Comparison of ENCODE assay signal across 9 cellular contexts in the genomic region with DNA sequence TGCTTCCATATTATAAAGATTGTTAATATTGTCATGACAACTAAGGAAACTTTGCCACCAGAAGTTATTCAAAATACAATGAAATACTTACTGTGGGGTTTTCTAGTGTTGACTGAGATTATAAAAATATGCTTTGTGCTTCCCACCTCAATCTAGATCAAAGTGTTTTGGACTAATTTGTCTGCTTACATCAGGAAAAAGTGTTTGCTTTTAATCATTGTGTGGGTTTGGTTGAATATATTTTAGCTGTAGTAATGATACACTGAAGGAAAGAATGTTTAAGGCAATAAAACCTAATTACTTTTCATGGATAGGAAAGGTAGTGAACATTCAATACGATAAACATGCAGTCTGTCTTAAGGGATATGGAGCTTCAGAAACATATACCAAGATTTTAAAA.
"Had no signal": no experiment of that assay in that cellular context is flagged by ENCODE, and none has a peak within 500 bp of the region (broad histone marks: within the 10 kb centered on the region; RNA-seq: fewer than 3 reads in every experiment).

No MANE protein-coding gene starts in this region.

- H3K9me3 ChIP-seq: HAP-1 had no signal

- H3K4me1 Mint-ChIP-seq: GM23338, H9 had no signal

- H3K27ac Mint-ChIP-seq: GM23338, H9, HFFc6 had no signal

- H3K4me3 Mint-ChIP-seq: GM23338, H9, HFFc6 had no signal

- ATAC-seq: GM23338, HCT116 had no signal

- DNase-seq: GM23248, GOT3, H7, H9, HCEC 1CT, HFFc6 had no signal

- H3K4me3 ChIP-seq: GM23248, GM23338, HAP-1 had no signal

- H3K4me1 ChIP-seq: HAP-1 had no signal

- H3K36me3 ChIP-seq: HAP-1 had no signal

- H3K9me3 Mint-ChIP-seq: GM23338, H9, HFFc6 had no signal
